Comparison of ENCODE assay signal across 1 cellular context in genomic region chr21:32612075-32612998, GRCh38.
TF ChIP-seq lines count a peak whose summit lies in the region.

TSS of gene CFAP298 (minus strand) at chr21:32612377. CDS start at chr21:32612243, 134 bp downstream.

TF ChIP-seq in K562, 482 proteins besides CTCF, POLR2A, EP300 and RAD21 (continued from another document and continues in another):
- no peak for TF ChIP-seq ZMIZ1 (IDR thresholded peaks at IDR 0.05; ENCODE audit: low read depth in 2 of 2, low read length in 2 of 2)
- TF ChIP-seq POLR2G (IDR thresholded peaks at IDR 0.05; ENCODE audit: low read depth, low read length) = peak; percentile 88
- no peak for TF ChIP-seq U2AF2 (optimal IDR thresholded peaks at IDR 0.05; ENCODE audit: low read depth, low read length)
- TF ChIP-seq ZNF384 (IDR thresholded peaks at IDR 0.05; ENCODE audit: low read depth, low read length) = no peak
- no peak for TF ChIP-seq GTF2B (IDR thresholded peaks at IDR 0.05; ENCODE audit: extremely low read depth, insufficient read length)
- TF ChIP-seq PHF8 (IDR thresholded peaks at IDR 0.05; ENCODE audit: borderline replicate concordance, low read length) = peak; percentile 81
- peak; percentile 75 for TF ChIP-seq TARDBP (IDR thresholded peaks at IDR 0.05)
- TF ChIP-seq CBFA2T2 (conservative IDR thresholded peaks at IDR 0.05) = 0 out of 2 replicates have a peak, but pooled peaks have one; percentile 11
- no peak for TF ChIP-seq ARID3B (CRISPR knock-in tag; IDR thresholded peaks at IDR 0.05; ENCODE audit: borderline replicate concordance)
- TF ChIP-seq MTA2 (IDR thresholded peaks at IDR 0.05; ENCODE audit: low read depth) = no peak
- no peak for TF ChIP-seq ZNF518B (CRISPR knock-in tag; IDR thresholded peaks at IDR 0.05)
- TF ChIP-seq TAL1 (IDR thresholded peaks at IDR 0.05) = no peak
- TF ChIP-seq PBX2 (CRISPR knock-in tag; IDR thresholded peaks at IDR 0.05; ENCODE audit: low read depth) = no peak
- no peak for TF ChIP-seq PBX2 (tag; conservative IDR thresholded peaks at IDR 0.05; ENCODE audit: low read depth)
- TF ChIP-seq TCF7L2 (IDR thresholded peaks at IDR 0.05; ENCODE audit: low read depth, low read length) = no peak
- peak; percentile 88 for TF ChIP-seq NFATC3 (IDR thresholded peaks at IDR 0.05)
- no peak for TF ChIP-seq STAT5B (CRISPR knock-in tag; IDR thresholded peaks at IDR 0.05)
- TF ChIP-seq RBFOX2 (IDR thresholded peaks at IDR 0.05; ENCODE audit: low read depth, low read length) = peak; percentile 85
- no peak for TF ChIP-seq ARHGAP35 (IDR thresholded peaks at IDR 0.05; ENCODE audit: partially characterized antibody)
- no peak for TF ChIP-seq ID3 (CRISPR knock-in tag; IDR thresholded peaks at IDR 0.05)
- TF ChIP-seq ID3 (tag; IDR thresholded peaks at IDR 0.05) = peak; percentile 91
- peak; percentile 51; the same call in 1 of the 2 replicates for TF ChIP-seq MYC (IDR thresholded peaks at IDR 0.05; ENCODE audit: low read depth, low read length)
- peak; percentile 76; the same call in 1 of the 2 replicates for TF ChIP-seq MYC (CRISPR knock-in tag; IDR thresholded peaks at IDR 0.05; ENCODE audit: borderline replicate concordance, low read depth)
- no peak for TF ChIP-seq FUS (optimal IDR thresholded peaks at IDR 0.05; ENCODE audit: low read depth, low read length)
- no peak for TF ChIP-seq CEBPB (tag; IDR thresholded peaks at IDR 0.05)
- no peak for TF ChIP-seq MEF2D (tag; conservative IDR thresholded peaks at IDR 0.05; ENCODE audit: low read depth)
- TF ChIP-seq E2F3 (CRISPR knock-in tag; IDR thresholded peaks at IDR 0.05) = no peak; the same call in none of the 2 replicates
- TF ChIP-seq HCFC1 (IDR thresholded peaks at IDR 0.05; ENCODE audit: low read depth, low read length) = peak; percentile 77
- peak; percentile 47; the same call in 1 of the 2 replicates for TF ChIP-seq TCF7 (IDR thresholded peaks at IDR 0.05; ENCODE audit: borderline replicate concordance)
- 0 out of 2 replicates have a peak, but pooled peaks have one; percentile 5 for TF ChIP-seq SPI1 (IDR thresholded peaks at IDR 0.05; ENCODE audit: borderline replicate concordance, low read depth, low read length)
- TF ChIP-seq RBM17 (IDR thresholded peaks at IDR 0.05; ENCODE audit: borderline replicate concordance, low read depth, low read length) = no peak
- peak; percentile 19; the same call in 1 of the 2 replicates for TF ChIP-seq THAP12 (CRISPR knock-in tag; IDR thresholded peaks at IDR 0.05)
- no peak; the same call in 1 of the 2 replicates for TF ChIP-seq ZC3H4 (CRISPR knock-in tag; IDR thresholded peaks at IDR 0.05; ENCODE audit: borderline replicate concordance)
- no peak for TF ChIP-seq CHD4 (IDR thresholded peaks at IDR 0.05; ENCODE audit: insufficient read depth, insufficient replicate concordance, low read depth, low read length, poor library complexity, severe bottlenecking)
- TF ChIP-seq FOXJ3 (CRISPR knock-in tag; IDR thresholded peaks at IDR 0.05) = peak; percentile 100
- TF ChIP-seq ZNF12 (CRISPR knock-in tag; IDR thresholded peaks at IDR 0.05) = no peak
- TF ChIP-seq EWSR1 (IDR thresholded peaks at IDR 0.05; ENCODE audit: borderline replicate concordance, low read depth, partially characterized antibody) = no peak
- peak; percentile 30; the same call in 1 of the 2 replicates for TF ChIP-seq BHLHE40 (IDR thresholded peaks at IDR 0.05; ENCODE audit: low read length)
- no peak for TF ChIP-seq PPARD (CRISPR knock-in tag; IDR thresholded peaks at IDR 0.05)
- TF ChIP-seq NONO (IDR thresholded peaks at IDR 0.05; ENCODE audit: low read depth in 2 of 2, low read length in 1 of 2) = peak in 1 of 2 experiments; percentile 40; a peak in 1 of 4 replicates
- no peak for TF ChIP-seq HNRNPK (IDR thresholded peaks at IDR 0.05; ENCODE audit: low read depth, low read length, poor library complexity, severe bottlenecking)
- TF ChIP-seq SMC3 (conservative IDR thresholded peaks at IDR 0.05; ENCODE audit: insufficient read depth, low read depth, low read length) = 0 out of 2 replicates have a peak, but pooled peaks have one; percentile 11
- TF ChIP-seq KLF6 (CRISPR knock-in tag; IDR thresholded peaks at IDR 0.05; ENCODE audit: borderline replicate concordance) = no peak
- TF ChIP-seq GABPB2 (CRISPR knock-in tag; conservative IDR thresholded peaks at IDR 0.05) = no peak
- peak; percentile 72 for TF ChIP-seq POLR2AphosphoS5 (IDR thresholded peaks at IDR 0.05; ENCODE audit: control insufficient read depth, insufficient read depth, low read depth, low read length)
- peak; percentile 90; the same call in 1 of the 2 replicates for TF ChIP-seq DNMT1 (IDR thresholded peaks at IDR 0.05)
- no peak for TF ChIP-seq ZNF239 (CRISPR knock-in tag; IDR thresholded peaks at IDR 0.05)
- no peak for TF ChIP-seq SNRNP70 (optimal IDR thresholded peaks at IDR 0.05; ENCODE audit: low read depth, low read length)
